14 cellular contexts compared by ENCODE assay signal in the genomic region with DNA sequence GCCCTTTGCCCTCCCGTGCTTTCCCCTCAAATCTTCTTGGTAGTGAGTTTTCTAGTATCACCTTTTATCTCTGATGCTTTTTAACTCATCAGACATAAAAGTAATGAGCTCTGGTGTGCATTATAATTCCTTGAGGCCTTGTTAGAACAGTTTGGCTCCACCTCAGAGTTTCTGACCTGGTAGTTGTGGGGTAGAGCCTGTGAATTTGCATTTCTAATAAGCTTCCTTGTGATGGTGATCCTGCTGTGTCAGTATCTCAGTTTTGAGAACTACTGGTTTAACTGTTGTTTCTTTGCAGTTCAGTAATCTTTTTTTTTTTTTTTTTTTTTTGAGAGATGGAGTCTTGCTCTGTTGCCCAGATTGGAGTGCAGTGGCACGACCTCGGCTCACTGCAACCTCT. TPM values are rescaled to one million over a fixed set of nuclear protein-coding genes. Genes with fewer than 3 reads are reported as not detected.
DNase-seq lines count a peak whose midpoint lies in the region; ATAC-seq and TF ChIP-seq lines count a peak whose summit lies in the region.
"Had no signal": no experiment of that assay in that cellular context is flagged by ENCODE, and none has a peak within 500 bp of the region (broad histone marks: within the 10 kb centered on the region; RNA-seq: fewer than 3 reads in every experiment).

No MANE protein-coding gene starts in this region.

- intact Hi-C loops in activated CD4-positive, alpha-beta memory T cell treated with anti-CD3 and anti-CD28 coated beads for 36 hours (cut with micrococcal nuclease): loop anchor here (2.0 kb wide), 1 partner anchor 15 kb away; no protein-coding TSS in a partner anchor
- intact Hi-C loops in adrenal gland (cut with DNase I): no loop called here
- intact Hi-C loops in left cardiac atrium (cut with DNase I): no loop called here

- H4K20me1 ChIP-seq in OCI-LY3 (ENCODE audit: insufficient read depth, low read length): peaks cover 14% of the 10 kb centered on the region

- H3K4me1 ChIP-seq in OCI-LY3 (ENCODE audit: low read length) (peaks cover 16% of the 10 kb centered on the region), neutrophil (ENCODE audit: control insufficient read depth in 1 of 2, insufficient read depth in 1 of 2, low read depth in 1 of 2, low read length in 1 of 2) (peaks cover 13 to 24% of the 10 kb centered on the region in 2 experiments), adrenal gland (replicated peaks in 1 of 2) (peaks cover 5 to 13% of the 10 kb centered on the region in 2 donors)

- peaks cover 98% of the 10 kb centered on the region for H3K79me2 ChIP-seq in OCI-LY3 (ENCODE audit: low read length)

- no peak overlapping the region for H2AFZ ChIP-seq in OCI-LY3 (ENCODE audit: low read depth, low read length)

- H3K36me3 Mint-ChIP-seq in activated CD4-positive, alpha-beta memory T cell treated with anti-CD3 and anti-CD28 coated beads for 36 hours: peaks cover 10% of the 10 kb centered on the region
- H3K36me3 Mint-ChIP-seq in activated CD4-positive, alpha-beta memory T cell treated with anti-CD3 and anti-CD28 coated beads, Interleukin-2, amount 10 ng/mL, durations not matched to agents 7 days and 5 days (ENCODE audit: low read depth): peaks cover 45% of the 10 kb centered on the region

- CTCF ChIA-PET in activated CD4-positive, alpha-beta memory T cell treated with anti-CD3 and anti-CD28 coated beads for 36 hours (lab: Charles Lee): interaction anchor here (1.5 kb wide), 1 partner anchor 56 kb away, joined by 3 read pairs; the partner anchor contains the start of gene CXXC5
- CTCF ChIA-PET in activated CD4-positive, alpha-beta memory T cell treated with anti-CD3 and anti-CD28 coated beads, Interleukin-2, amount 10 ng/mL, durations not matched to agents 7 days and 5 days (lab: Charles Lee): interaction anchor here (0.7 to 1.2 kb wide), 2 partner anchors 27 to 552 kb away, joined by 3 read pairs; no protein-coding TSS in a partner anchor

- H3K9me3 Mint-ChIP-seq in activated CD4-positive, alpha-beta memory T cell treated with anti-CD3 and anti-CD28 coated beads for 36 hours: no peaks in the 10 kb centered on the region
- H3K9me3 Mint-ChIP-seq in activated CD4-positive, alpha-beta memory T cell treated with anti-CD3 and anti-CD28 coated beads, Interleukin-2, amount 10 ng/mL, durations not matched to agents 7 days and 5 days: no peaks in the 10 kb centered on the region

- H3K27ac ChIP-seq in OCI-LY3 (ENCODE audit: low read length): peak overlapping the region; percentile 39; the same call in 1 of the 2 replicates
- H3K27ac ChIP-seq in neutrophil: peak overlapping the region; percentile 31
- H3K27ac ChIP-seq in adrenal gland: no peak overlapping the region
- H3K27ac ChIP-seq: coronary artery, thyroid gland had no signal

- peak overlapping the region; percentile 29 for H3K27ac Mint-ChIP-seq in activated CD4-positive, alpha-beta memory T cell treated with anti-CD3 and anti-CD28 coated beads for 36 hours
- H3K27ac Mint-ChIP-seq in activated CD4-positive, alpha-beta memory T cell treated with anti-CD3 and anti-CD28 coated beads, Interleukin-2, amount 10 ng/mL, durations not matched to agents 7 days and 5 days: no peak overlapping the region

- H3K4me3 ChIP-seq in OCI-LY3 (ENCODE audit: low read length) (no peak overlapping the region), neutrophil (ENCODE audit: low read depth in 1 of 2, low read length in 1 of 2) (no peak overlapping the region), adrenal gland (no peak overlapping the region)
- H3K4me3 ChIP-seq: coronary artery, thyroid gland had no signal

- H3K27me3 ChIP-seq in OCI-LY3 (ENCODE audit: low read depth, low read length) (no peaks in the 10 kb centered on the region), neutrophil (no peaks in the 10 kb centered on the region), adrenal gland (no peaks in the 10 kb centered on the region)
- H3K27me3 ChIP-seq: thyroid gland had no signal

- H3K9me3 ChIP-seq in OCI-LY3 (ENCODE audit: insufficient read depth, low read length) (no peaks in the 10 kb centered on the region), neutrophil (no peaks in the 10 kb centered on the region), adrenal gland (replicated peaks in 1 of 3) (no peaks in the 10 kb centered on the region)
- H3K9me3 ChIP-seq: thyroid gland had no signal

- H3K4me1 Mint-ChIP-seq in activated CD4-positive, alpha-beta memory T cell treated with anti-CD3 and anti-CD28 coated beads for 36 hours (ENCODE audit: low read depth): peaks cover 55% of the 10 kb centered on the region
- peaks cover 22% of the 10 kb centered on the region for H3K4me1 Mint-ChIP-seq in activated CD4-positive, alpha-beta memory T cell treated with anti-CD3 and anti-CD28 coated beads, Interleukin-2, amount 10 ng/mL, durations not matched to agents 7 days and 5 days

- H3K27me3 Mint-ChIP-seq in activated CD4-positive, alpha-beta memory T cell treated with anti-CD3 and anti-CD28 coated beads for 36 hours: no peaks in the 10 kb centered on the region
- H3K27me3 Mint-ChIP-seq in activated CD4-positive, alpha-beta memory T cell treated with anti-CD3 and anti-CD28 coated beads, Interleukin-2, amount 10 ng/mL, durations not matched to agents 7 days and 5 days: no peaks in the 10 kb centered on the region

- TF ChIP-seq POLR2A in adrenal gland (IDR thresholded peaks at IDR 0.05): no peak

- peak; percentile 63 for ATAC-seq in GM21529 (IDR thresholded peaks at IDR 0.05; ENCODE audit: unreplicated experiment)
- ATAC-seq in left cardiac atrium: no peak
- no peak for ATAC-seq in HG03025 (IDR thresholded peaks at IDR 0.05; ENCODE audit: low FRiP score, unreplicated experiment)
- ATAC-seq: Right ventricle myocardium inferior had no signal

- H3K9ac ChIP-seq in OCI-LY3 (ENCODE audit: low read length): no peak overlapping the region

- no peak for DNase-seq in activated CD4-positive, alpha-beta memory T cell treated with anti-CD3 and anti-CD28 coated beads for 36 hours
- DNase-seq in activated CD4-positive, alpha-beta memory T cell treated with anti-CD3 and anti-CD28 coated beads, Interleukin-2, amount 10 ng/mL, durations not matched to agents 7 days and 5 days: no peak
- no peak for DNase-seq in adrenal gland
- no peak for DNase-seq in left cardiac atrium
- DNase-seq: amniotic stem cell, mammary epithelial cell, NCI-H1930, thyroid gland had no signal

- H3K4me2 ChIP-seq in OCI-LY3 (ENCODE audit: low read length): peak overlapping the region; percentile 48

- POLR2A ChIA-PET in activated CD4-positive, alpha-beta memory T cell treated with anti-CD3 and anti-CD28 coated beads for 36 hours (lab: Charles Lee): interaction anchor here (0.5 to 0.9 kb wide), 3 partner anchors 17 to 144 kb away, joined by 3 to 4 read pairs (median 3); no protein-coding TSS in a partner anchor
- POLR2A ChIA-PET in activated CD4-positive, alpha-beta memory T cell treated with anti-CD3 and anti-CD28 coated beads, Interleukin-2, amount 10 ng/mL, durations not matched to agents 7 days and 5 days (lab: Charles Lee): interaction anchor here (0.7 to 1.2 kb wide), 2 partner anchors 12 to 148 kb away, joined by 3 read pairs; no protein-coding TSS in a partner anchor

- no peak for TF ChIP-seq CTCF in OCI-LY3 (IDR thresholded peaks at IDR 0.05; ENCODE audit: low read depth, low read length)
- TF ChIP-seq CTCF in neutrophil (IDR thresholded peaks at IDR 0.05): no peak
- no peak for TF ChIP-seq CTCF in adrenal gland (IDR thresholded peaks at IDR 0.05)

- H3K4me3 Mint-ChIP-seq in activated CD4-positive, alpha-beta memory T cell treated with anti-CD3 and anti-CD28 coated beads for 36 hours: no peak overlapping the region
- H3K4me3 Mint-ChIP-seq in activated CD4-positive, alpha-beta memory T cell treated with anti-CD3 and anti-CD28 coated beads, Interleukin-2, amount 10 ng/mL, durations not matched to agents 7 days and 5 days: no peak overlapping the region

- peaks cover 4% of the 10 kb centered on the region for H3K36me3 ChIP-seq in OCI-LY3 (replicated peaks; ENCODE audit: low read depth, low read length)
- no peaks in the 10 kb centered on the region for H3K36me3 ChIP-seq in neutrophil
- no peaks in the 10 kb centered on the region for H3K36me3 ChIP-seq in adrenal gland (replicated peaks in 1 of 2)
- H3K36me3 ChIP-seq: thyroid gland had no signal

- 95 to 97% (median 96%) methylated on average over 3 of the region's 3 CpGs for WGBS in adrenal gland, 4 donors

RNA-seq across cellular contexts. Expression of gene UBE2D2, which starts 31.1 kb away (rescaled TPM):
- 100 to 1,000 TPM; 271 to 285 TPM for total RNA-seq in activated CD4-positive, alpha-beta memory T cell treated with anti-CD3 and anti-CD28 coated beads for 36 hours
- total RNA-seq in activated CD4-positive, alpha-beta memory T cell treated with anti-CD3 and anti-CD28 coated beads, Interleukin-2, amount 10 ng/mL, durations not matched to agents 7 days and 5 days: 100 to 1,000 TPM; 241 to 244 TPM
- total RNA-seq in adrenal gland (100 to 1,000 TPM in 2 of 8 donors, 10 to 100 TPM in 6; 73.3 to 149 (median 84.9) TPM), left cardiac atrium (100 to 1,000 TPM in 1 of 2 donors, 10 to 100 TPM in 1; 91.3 to 133 TPM)
- 100 to 1,000 TPM in 1 of 3 donors, 10 to 100 TPM in 2; 43.5 to 189 (median 53.6) TPM for polyA plus RNA-seq in adrenal gland

RNA-seq across cellular contexts. Expression of gene CXXC5, which starts 55.9 kb away (rescaled TPM):
- 1 to 10 TPM in 1 of 2 experiments, under 1 TPM in 1; 0.82 to 1.0 TPM for total RNA-seq in activated CD4-positive, alpha-beta memory T cell treated with anti-CD3 and anti-CD28 coated beads for 36 hours
- total RNA-seq in activated CD4-positive, alpha-beta memory T cell treated with anti-CD3 and anti-CD28 coated beads, Interleukin-2, amount 10 ng/mL, durations not matched to agents 7 days and 5 days: 1 to 10 TPM; 1.4 to 1.7 TPM
- total RNA-seq in adrenal gland: 10 to 100 TPM; 33.5 to 79.3 (median 42.4) TPM
- 10 to 100 TPM; 17.7 to 29.8 (median 27.8) TPM for polyA plus RNA-seq in adrenal gland
- 10 to 100 TPM; 33.4 to 44.1 TPM for total RNA-seq in left cardiac atrium

Comparison
In these comparisons a context has a peak if more than half of its experiments do, and no peak if none do; other contexts are left out.
1. H3K27ac ChIP-seq: peak in OCI-LY3 (single experiment) and neutrophil (single experiment); none in adrenal gland (0 of 5).
2. RNA of gene CXXC5, which starts 55.9 kb away (total RNA-seq): 33.5 to 79.3 TPM in adrenal gland and 33.4 to 44.1 TPM in left cardiac atrium; 1.4 to 1.7 TPM in activated CD4-positive, alpha-beta memory T cell treated with anti-CD3 and anti-CD28 coated beads, Interleukin-2, amount 10 ng/mL, durations not matched to agents 7 days and 5 days and 0.82 to 1.0 TPM in activated CD4-positive, alpha-beta memory T cell treated with anti-CD3 and anti-CD28 coated beads for 36 hours; every median in the first group is over 10 times any median in the second.